1 cellular context compared by ENCODE assay signal in the genomic region with DNA sequence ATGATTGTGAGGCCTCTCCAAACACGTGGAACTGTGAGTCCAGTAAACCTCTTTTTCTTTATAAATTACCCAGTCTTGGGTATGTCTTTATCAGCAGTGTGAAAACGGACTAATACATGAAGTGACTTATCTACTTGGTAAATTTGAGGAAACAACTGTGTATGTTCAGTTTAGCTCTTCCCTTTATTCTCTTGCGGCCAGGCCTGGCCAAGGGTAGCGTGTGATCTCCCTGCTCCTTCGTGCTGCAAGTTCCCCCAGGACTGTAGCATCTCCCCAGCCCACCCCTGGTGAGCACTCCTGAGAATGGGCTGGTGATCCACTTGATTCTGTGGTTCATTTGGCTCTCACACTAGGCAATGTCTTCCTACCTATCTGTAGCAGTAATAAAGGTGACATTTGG.
TF ChIP-seq lines count a peak whose summit lies in the region.

No MANE protein-coding gene starts in this region.

TF ChIP-seq in K562, 482 proteins besides CTCF, POLR2A, EP300 and RAD21:
- TF ChIP-seq, protein P1, sequence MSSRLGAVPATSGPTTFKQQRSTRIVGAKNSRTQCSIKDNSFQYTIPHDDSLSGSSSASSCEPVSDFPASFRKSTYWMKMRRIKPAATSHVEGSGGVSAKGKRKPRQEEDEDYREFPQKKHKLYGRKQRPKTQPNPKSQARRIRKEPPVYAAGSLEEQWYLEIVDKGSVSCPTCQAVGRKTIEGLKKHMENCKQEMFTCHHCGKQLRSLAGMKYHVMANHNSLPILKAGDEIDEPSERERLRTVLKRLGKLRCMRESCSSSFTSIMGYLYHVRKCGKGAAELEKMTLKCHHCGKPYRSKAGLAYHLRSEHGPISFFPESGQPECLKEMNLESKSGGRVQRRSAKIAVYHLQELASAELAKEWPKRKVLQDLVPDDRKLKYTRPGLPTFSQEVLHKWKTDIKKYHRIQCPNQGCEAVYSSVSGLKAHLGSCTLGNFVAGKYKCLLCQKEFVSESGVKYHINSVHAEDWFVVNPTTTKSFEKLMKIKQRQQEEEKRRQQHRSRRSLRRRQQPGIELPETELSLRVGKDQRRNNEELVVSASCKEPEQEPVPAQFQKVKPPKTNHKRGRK (tag; IDR thresholded peaks at IDR 0.05), result no peak
- no peak for TF ChIP-seq RBM15 (IDR thresholded peaks at IDR 0.05; ENCODE audit: insufficient read depth, low read length)
- TF ChIP-seq RBM14 (IDR thresholded peaks at IDR 0.05; ENCODE audit: borderline replicate concordance, insufficient read depth, low read depth, low read length), result no peak
- no peak for TF ChIP-seq NR3C1 (CRISPR knock-in tag; IDR thresholded peaks at IDR 0.05)
- no peak for TF ChIP-seq MAFG (tag; conservative IDR thresholded peaks at IDR 0.05)
- TF ChIP-seq, protein P2, sequence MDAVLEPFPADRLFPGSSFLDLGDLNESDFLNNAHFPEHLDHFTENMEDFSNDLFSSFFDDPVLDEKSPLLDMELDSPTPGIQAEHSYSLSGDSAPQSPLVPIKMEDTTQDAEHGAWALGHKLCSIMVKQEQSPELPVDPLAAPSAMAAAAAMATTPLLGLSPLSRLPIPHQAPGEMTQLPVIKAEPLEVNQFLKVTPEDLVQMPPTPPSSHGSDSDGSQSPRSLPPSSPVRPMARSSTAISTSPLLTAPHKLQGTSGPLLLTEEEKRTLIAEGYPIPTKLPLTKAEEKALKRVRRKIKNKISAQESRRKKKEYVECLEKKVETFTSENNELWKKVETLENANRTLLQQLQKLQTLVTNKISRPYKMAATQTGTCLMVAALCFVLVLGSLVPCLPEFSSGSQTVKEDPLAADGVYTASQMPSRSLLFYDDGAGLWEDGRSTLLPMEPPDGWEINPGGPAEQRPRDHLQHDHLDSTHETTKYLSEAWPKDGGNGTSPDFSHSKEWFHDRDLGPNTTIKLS (IDR thresholded peaks at IDR 0.05; ENCODE audit: borderline replicate concordance, low read depth), result no peak
- TF ChIP-seq TAF1 (IDR thresholded peaks at IDR 0.05; ENCODE audit: control insufficient read depth, extremely low read depth, insufficient read depth, low read length, severe bottlenecking), result no peak
- TF ChIP-seq POU5F1 (IDR thresholded peaks at IDR 0.05; ENCODE audit: borderline replicate concordance, low read depth, low read length, partially characterized antibody), result no peak
- TF ChIP-seq HNRNPUL1 (IDR thresholded peaks at IDR 0.05; ENCODE audit: low read length), result no peak
- TF ChIP-seq ZZZ3 (IDR thresholded peaks at IDR 0.05), result no peak
- TF ChIP-seq, protein P3, sequence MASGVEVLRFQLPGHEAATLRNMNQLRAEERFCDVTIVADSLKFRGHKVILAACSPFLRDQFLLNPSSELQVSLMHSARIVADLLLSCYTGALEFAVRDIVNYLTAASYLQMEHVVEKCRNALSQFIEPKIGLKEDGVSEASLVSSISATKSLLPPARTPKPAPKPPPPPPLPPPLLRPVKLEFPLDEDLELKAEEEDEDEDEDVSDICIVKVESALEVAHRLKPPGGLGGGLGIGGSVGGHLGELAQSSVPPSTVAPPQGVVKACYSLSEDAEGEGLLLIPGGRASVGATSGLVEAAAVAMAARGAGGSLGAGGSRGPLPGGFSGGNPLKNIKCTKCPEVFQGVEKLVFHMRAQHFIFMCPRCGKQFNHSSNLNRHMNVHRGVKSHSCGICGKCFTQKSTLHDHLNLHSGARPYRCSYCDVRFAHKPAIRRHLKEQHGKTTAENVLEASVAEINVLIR (CRISPR knock-in tag; IDR thresholded peaks at IDR 0.05), result no peak
- no peak for TF ChIP-seq SLC30A9 (CRISPR knock-in tag; IDR thresholded peaks at IDR 0.05)
- TF ChIP-seq, protein P4, sequence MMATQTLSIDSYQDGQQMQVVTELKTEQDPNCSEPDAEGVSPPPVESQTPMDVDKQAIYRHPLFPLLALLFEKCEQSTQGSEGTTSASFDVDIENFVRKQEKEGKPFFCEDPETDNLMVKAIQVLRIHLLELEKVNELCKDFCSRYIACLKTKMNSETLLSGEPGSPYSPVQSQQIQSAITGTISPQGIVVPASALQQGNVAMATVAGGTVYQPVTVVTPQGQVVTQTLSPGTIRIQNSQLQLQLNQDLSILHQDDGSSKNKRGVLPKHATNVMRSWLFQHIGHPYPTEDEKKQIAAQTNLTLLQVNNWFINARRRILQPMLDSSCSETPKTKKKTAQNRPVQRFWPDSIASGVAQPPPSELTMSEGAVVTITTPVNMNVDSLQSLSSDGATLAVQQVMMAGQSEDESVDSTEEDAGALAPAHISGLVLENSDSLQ (IDR thresholded peaks at IDR 0.05), result no peak
- TF ChIP-seq MYNN (IDR thresholded peaks at IDR 0.05), result no peak
- no peak for TF ChIP-seq MYNN (CRISPR knock-in tag; IDR thresholded peaks at IDR 0.05)
- TF ChIP-seq EHMT2 (IDR thresholded peaks at IDR 0.05), result no peak
- TF ChIP-seq MAZ (CRISPR knock-in tag; conservative IDR thresholded peaks at IDR 0.05 in 1 of 2, IDR thresholded peaks at IDR 0.05 in 1 of 2), result no peak
- TF ChIP-seq, protein P5, sequence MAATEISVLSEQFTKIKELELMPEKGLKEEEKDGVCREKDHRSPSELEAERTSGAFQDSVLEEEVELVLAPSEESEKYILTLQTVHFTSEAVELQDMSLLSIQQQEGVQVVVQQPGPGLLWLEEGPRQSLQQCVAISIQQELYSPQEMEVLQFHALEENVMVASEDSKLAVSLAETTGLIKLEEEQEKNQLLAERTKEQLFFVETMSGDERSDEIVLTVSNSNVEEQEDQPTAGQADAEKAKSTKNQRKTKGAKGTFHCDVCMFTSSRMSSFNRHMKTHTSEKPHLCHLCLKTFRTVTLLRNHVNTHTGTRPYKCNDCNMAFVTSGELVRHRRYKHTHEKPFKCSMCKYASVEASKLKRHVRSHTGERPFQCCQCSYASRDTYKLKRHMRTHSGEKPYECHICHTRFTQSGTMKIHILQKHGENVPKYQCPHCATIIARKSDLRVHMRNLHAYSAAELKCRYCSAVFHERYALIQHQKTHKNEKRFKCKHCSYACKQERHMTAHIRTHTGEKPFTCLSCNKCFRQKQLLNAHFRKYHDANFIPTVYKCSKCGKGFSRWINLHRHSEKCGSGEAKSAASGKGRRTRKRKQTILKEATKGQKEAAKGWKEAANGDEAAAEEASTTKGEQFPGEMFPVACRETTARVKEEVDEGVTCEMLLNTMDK (IDR thresholded peaks at IDR 0.05; ENCODE audit: borderline replicate concordance, insufficient read depth, low read depth, low read length, poor library complexity, severe bottlenecking), result no peak
- no peak for TF ChIP-seq ZNF253 (CRISPR knock-in tag; conservative IDR thresholded peaks at IDR 0.05)
